In the genomic region with DNA sequence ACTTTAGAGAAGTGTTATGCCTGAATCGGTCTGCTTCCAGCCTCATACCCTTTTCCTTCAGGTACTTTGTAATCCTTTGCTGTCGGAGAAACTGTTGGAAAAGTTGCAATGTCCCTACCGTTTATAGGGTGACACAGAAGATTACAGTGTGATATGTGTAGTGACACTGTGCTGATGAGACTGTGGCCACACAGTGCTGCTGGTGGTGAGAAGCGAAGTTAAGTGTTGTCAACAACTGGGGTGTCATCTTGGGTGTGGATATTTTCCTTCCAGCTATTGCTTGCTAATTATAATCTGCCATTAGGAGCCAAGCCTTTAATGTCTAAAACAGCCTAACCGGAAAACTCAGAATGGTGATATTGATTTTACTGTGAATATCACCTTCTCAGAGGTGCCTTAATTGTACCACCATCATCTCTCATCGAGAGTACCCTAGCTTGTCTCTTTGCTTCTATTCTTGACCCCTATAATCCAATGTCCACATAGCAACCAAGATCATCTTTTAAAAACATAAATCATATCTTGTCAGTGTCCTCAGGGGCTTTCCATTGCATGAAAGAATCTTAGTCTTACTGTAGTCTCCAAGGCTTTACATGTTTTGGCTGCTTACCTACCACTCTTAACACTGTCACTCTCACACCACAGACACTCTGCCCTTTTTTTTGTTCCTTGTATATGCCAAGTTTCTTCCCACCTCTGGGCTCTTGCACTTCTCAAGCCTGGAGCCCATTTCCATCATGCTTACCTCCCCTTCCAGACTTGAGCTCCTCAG, we compare ENCODE assay signal across 2 cellular contexts.
TF ChIP-seq lines count a peak whose summit lies in the region.

No MANE protein-coding gene starts in this region.

TF ChIP-seq in GM12891, 5 proteins besides CTCF, POLR2A, EP300 and RAD21:
- TF ChIP-seq POLR2AphosphoS5 (IDR thresholded peaks at IDR 0.05; ENCODE audit: low read depth, low read length) (no peak), TAF1 (IDR thresholded peaks at IDR 0.05; ENCODE audit: low read depth, low read length) (no peak), PAX5 (IDR thresholded peaks at IDR 0.05; ENCODE audit: insufficient read depth, low read length, severe bottlenecking) (no peak), SPI1 (IDR thresholded peaks at IDR 0.05; ENCODE audit: low read depth, low read length) (no peak), POU2F2 (IDR thresholded peaks at IDR 0.05; ENCODE audit: low read depth, low read length) (no peak)

TF ChIP-seq in GM12878, 131 proteins besides CTCF, POLR2A, EP300 and RAD21:
- no peak for TF ChIP-seq NR2F1 (conservative IDR thresholded peaks at IDR 0.05)
- TF ChIP-seq, protein P1, sequence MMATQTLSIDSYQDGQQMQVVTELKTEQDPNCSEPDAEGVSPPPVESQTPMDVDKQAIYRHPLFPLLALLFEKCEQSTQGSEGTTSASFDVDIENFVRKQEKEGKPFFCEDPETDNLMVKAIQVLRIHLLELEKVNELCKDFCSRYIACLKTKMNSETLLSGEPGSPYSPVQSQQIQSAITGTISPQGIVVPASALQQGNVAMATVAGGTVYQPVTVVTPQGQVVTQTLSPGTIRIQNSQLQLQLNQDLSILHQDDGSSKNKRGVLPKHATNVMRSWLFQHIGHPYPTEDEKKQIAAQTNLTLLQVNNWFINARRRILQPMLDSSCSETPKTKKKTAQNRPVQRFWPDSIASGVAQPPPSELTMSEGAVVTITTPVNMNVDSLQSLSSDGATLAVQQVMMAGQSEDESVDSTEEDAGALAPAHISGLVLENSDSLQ (IDR thresholded peaks at IDR 0.05) = peak; percentile 81
- TF ChIP-seq, protein P2, sequence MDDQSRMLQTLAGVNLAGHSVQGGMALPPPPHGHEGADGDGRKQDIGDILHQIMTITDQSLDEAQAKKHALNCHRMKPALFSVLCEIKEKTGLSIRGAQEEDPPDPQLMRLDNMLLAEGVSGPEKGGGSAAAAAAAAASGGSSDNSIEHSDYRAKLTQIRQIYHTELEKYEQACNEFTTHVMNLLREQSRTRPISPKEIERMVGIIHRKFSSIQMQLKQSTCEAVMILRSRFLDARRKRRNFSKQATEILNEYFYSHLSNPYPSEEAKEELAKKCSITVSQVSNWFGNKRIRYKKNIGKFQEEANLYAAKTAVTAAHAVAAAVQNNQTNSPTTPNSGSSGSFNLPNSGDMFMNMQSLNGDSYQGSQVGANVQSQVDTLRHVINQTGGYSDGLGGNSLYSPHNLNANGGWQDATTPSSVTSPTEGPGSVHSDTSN (IDR thresholded peaks at IDR 0.05; ENCODE audit: insufficient replicate concordance, low read depth, low read length) = peak; percentile 26
